ENCODE assay signal across 1 cellular context in the genomic region with DNA sequence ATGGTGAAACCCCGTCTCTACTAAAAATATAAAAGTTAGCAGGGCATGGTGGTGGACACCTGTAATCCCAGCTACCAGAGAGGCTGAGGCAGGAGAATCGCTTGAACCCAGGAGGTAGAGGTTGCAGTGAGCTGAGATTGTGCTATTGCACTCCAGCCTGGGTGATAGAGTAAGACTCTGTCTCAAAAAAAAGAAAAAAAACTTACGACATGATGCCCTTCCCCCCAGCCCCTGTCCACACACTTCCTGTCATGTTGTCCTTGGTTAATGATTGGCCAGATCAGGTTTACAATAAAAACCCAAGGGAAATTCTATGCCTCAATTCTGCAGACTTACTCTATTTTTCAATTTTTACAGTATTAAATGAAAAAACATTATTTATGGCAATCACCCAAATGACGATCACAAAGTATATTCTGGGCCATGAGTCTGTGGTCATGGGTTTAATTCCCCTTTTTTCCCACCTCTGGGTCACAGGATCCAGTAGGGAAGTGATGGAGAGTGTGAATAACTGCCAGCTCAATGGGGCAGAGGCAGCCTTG.
TF ChIP-seq lines count a peak whose summit lies in the region.

No MANE protein-coding gene starts in this region.

TF ChIP-seq in HepG2, 621 proteins besides CTCF, POLR2A, EP300 and RAD21 (continued from another document and continues in another):
- TF ChIP-seq, protein P1, sequence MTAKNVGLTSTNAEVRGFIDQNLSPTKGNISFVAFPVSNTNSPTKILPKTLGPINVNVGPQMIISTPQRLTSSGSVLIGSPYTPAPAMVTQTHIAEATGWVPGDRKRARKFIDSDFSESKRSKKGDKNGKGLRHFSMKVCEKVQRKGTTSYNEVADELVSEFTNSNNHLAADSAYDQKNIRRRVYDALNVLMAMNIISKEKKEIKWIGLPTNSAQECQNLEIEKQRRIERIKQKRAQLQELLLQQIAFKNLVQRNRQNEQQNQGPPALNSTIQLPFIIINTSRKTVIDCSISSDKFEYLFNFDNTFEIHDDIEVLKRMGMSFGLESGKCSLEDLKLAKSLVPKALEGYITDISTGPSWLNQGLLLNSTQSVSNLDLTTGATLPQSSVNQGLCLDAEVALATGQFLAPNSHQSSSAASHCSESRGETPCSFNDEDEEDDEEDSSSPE (CRISPR knock-in tag; IDR thresholded peaks at IDR 0.05) = no peak
- TF ChIP-seq, protein P2, sequence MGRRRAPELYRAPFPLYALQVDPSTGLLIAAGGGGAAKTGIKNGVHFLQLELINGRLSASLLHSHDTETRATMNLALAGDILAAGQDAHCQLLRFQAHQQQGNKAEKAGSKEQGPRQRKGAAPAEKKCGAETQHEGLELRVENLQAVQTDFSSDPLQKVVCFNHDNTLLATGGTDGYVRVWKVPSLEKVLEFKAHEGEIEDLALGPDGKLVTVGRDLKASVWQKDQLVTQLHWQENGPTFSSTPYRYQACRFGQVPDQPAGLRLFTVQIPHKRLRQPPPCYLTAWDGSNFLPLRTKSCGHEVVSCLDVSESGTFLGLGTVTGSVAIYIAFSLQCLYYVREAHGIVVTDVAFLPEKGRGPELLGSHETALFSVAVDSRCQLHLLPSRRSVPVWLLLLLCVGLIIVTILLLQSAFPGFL (CRISPR knock-in tag; IDR thresholded peaks at IDR 0.05) = no peak
- TF ChIP-seq, protein P3, sequence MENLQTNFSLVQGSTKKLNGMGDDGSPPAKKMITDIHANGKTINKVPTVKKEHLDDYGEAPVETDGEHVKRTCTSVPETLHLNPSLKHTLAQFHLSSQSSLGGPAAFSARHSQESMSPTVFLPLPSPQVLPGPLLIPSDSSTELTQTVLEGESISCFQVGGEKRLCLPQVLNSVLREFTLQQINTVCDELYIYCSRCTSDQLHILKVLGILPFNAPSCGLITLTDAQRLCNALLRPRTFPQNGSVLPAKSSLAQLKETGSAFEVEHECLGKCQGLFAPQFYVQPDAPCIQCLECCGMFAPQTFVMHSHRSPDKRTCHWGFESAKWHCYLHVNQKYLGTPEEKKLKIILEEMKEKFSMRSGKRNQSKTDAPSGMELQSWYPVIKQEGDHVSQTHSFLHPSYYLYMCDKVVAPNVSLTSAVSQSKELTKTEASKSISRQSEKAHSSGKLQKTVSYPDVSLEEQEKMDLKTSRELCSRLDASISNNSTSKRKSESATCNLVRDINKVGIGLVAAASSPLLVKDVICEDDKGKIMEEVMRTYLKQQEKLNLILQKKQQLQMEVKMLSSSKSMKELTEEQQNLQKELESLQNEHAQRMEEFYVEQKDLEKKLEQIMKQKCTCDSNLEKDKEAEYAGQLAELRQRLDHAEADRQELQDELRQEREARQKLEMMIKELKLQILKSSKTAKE (CRISPR knock-in tag; IDR thresholded peaks at IDR 0.05; ENCODE audit: borderline replicate concordance) = no peak
- TF ChIP-seq ZNF234 (CRISPR knock-in tag; conservative IDR thresholded peaks at IDR 0.05) = no peak
- no peak for TF ChIP-seq ZNF180 (CRISPR knock-in tag; IDR thresholded peaks at IDR 0.05; ENCODE audit: borderline replicate concordance, low read depth)
- no peak for TF ChIP-seq PITX1 (CRISPR knock-in tag; IDR thresholded peaks at IDR 0.05)
- no peak for TF ChIP-seq RBM22 (optimal IDR thresholded peaks at IDR 0.05; ENCODE audit: low read length)
- no peak for TF ChIP-seq RCOR2 (CRISPR knock-in tag; IDR thresholded peaks at IDR 0.05)
- TF ChIP-seq PHB2 (IDR thresholded peaks at IDR 0.05; ENCODE audit: partially characterized antibody) = no peak
- TF ChIP-seq, protein P4, sequence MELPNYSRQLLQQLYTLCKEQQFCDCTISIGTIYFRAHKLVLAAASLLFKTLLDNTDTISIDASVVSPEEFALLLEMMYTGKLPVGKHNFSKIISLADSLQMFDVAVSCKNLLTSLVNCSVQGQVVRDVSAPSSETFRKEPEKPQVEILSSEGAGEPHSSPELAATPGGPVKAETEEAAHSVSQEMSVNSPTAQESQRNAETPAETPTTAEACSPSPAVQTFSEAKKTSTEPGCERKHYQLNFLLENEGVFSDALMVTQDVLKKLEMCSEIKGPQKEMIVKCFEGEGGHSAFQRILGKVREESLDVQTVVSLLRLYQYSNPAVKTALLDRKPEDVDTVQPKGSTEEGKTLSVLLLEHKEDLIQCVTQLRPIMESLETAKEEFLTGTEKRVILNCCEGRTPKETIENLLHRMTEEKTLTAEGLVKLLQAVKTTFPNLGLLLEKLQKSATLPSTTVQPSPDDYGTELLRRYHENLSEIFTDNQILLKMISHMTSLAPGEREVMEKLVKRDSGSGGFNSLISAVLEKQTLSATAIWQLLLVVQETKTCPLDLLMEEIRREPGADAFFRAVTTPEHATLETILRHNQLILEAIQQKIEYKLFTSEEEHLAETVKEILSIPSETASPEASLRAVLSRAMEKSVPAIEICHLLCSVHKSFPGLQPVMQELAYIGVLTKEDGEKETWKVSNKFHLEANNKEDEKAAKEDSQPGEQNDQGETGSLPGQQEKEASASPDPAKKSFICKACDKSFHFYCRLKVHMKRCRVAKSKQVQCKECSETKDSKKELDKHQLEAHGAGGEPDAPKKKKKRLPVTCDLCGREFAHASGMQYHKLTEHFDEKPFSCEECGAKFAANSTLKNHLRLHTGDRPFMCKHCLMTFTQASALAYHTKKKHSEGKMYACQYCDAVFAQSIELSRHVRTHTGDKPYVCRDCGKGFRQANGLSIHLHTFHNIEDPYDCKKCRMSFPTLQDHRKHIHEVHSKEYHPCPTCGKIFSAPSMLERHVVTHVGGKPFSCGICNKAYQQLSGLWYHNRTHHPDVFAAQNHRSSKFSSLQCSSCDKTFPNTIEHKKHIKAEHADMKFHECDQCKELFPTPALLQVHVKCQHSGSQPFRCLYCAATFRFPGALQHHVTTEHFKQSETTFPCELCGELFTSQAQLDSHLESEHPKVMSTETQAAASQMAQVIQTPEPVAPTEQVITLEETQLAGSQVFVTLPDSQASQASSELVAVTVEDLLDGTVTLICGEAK (IDR thresholded peaks at IDR 0.05) = no peak
- TF ChIP-seq, protein P4 (CRISPR knock-in tag; IDR thresholded peaks at IDR 0.05) = peak; percentile 36; the same call in 1 of the 2 replicates
- no peak for TF ChIP-seq MATR3 (CRISPR knock-in tag; IDR thresholded peaks at IDR 0.05)
- no peak for TF ChIP-seq NR2F1 (CRISPR knock-in tag; IDR thresholded peaks at IDR 0.05)
- no peak for TF ChIP-seq TMF1 (CRISPR knock-in tag; IDR thresholded peaks at IDR 0.05; ENCODE audit: low read depth)
- no peak for TF ChIP-seq TAF15 (IDR thresholded peaks at IDR 0.05; ENCODE audit: low read depth, low read length, poor library complexity, severe bottlenecking)
- no peak for TF ChIP-seq POGZ (CRISPR knock-in tag; IDR thresholded peaks at IDR 0.05)
- peak; percentile 94; the same call in 1 of the 2 replicates for TF ChIP-seq CHD4 (IDR thresholded peaks at IDR 0.05; ENCODE audit: borderline replicate concordance, low read length)
- TF ChIP-seq PHF20 (CRISPR knock-in tag; IDR thresholded peaks at IDR 0.05) = no peak
- TF ChIP-seq GFI1 (CRISPR knock-in tag; IDR thresholded peaks at IDR 0.05; ENCODE audit: borderline replicate concordance) = peak; percentile 63; the same call in 1 of the 2 replicates
- TF ChIP-seq, protein P5, sequence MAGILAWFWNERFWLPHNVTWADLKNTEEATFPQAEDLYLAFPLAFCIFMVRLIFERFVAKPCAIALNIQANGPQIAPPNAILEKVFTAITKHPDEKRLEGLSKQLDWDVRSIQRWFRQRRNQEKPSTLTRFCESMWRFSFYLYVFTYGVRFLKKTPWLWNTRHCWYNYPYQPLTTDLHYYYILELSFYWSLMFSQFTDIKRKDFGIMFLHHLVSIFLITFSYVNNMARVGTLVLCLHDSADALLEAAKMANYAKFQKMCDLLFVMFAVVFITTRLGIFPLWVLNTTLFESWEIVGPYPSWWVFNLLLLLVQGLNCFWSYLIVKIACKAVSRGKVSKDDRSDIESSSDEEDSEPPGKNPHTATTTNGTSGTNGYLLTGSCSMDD (CRISPR knock-in tag; IDR thresholded peaks at IDR 0.05) = no peak
- TF ChIP-seq, protein P6, sequence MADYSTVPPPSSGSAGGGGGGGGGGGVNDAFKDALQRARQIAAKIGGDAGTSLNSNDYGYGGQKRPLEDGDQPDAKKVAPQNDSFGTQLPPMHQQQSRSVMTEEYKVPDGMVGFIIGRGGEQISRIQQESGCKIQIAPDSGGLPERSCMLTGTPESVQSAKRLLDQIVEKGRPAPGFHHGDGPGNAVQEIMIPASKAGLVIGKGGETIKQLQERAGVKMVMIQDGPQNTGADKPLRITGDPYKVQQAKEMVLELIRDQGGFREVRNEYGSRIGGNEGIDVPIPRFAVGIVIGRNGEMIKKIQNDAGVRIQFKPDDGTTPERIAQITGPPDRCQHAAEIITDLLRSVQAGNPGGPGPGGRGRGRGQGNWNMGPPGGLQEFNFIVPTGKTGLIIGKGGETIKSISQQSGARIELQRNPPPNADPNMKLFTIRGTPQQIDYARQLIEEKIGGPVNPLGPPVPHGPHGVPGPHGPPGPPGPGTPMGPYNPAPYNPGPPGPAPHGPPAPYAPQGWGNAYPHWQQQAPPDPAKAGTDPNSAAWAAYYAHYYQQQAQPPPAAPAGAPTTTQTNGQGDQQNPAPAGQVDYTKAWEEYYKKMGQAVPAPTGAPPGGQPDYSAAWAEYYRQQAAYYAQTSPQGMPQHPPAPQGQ (CRISPR knock-in tag; IDR thresholded peaks at IDR 0.05; ENCODE audit: borderline replicate concordance) = no peak
- TF ChIP-seq ATF1 (CRISPR knock-in tag; IDR thresholded peaks at IDR 0.05) = no peak; the same call in 1 of the 2 replicates
- TF ChIP-seq PPARG (CRISPR knock-in tag; conservative IDR thresholded peaks at IDR 0.05) = no peak
- TF ChIP-seq EZH2 (conservative IDR thresholded peaks at IDR 0.05; ENCODE audit: low read depth, low read length) = no peak
- no peak for TF ChIP-seq DMAP1 (CRISPR knock-in tag; IDR thresholded peaks at IDR 0.05)
- no peak for TF ChIP-seq ZNF629 (CRISPR knock-in tag; conservative IDR thresholded peaks at IDR 0.05)
- TF ChIP-seq NFKB2 (CRISPR knock-in tag; IDR thresholded peaks at IDR 0.05; ENCODE audit: borderline replicate concordance) = no peak
- TF ChIP-seq, protein P7, sequence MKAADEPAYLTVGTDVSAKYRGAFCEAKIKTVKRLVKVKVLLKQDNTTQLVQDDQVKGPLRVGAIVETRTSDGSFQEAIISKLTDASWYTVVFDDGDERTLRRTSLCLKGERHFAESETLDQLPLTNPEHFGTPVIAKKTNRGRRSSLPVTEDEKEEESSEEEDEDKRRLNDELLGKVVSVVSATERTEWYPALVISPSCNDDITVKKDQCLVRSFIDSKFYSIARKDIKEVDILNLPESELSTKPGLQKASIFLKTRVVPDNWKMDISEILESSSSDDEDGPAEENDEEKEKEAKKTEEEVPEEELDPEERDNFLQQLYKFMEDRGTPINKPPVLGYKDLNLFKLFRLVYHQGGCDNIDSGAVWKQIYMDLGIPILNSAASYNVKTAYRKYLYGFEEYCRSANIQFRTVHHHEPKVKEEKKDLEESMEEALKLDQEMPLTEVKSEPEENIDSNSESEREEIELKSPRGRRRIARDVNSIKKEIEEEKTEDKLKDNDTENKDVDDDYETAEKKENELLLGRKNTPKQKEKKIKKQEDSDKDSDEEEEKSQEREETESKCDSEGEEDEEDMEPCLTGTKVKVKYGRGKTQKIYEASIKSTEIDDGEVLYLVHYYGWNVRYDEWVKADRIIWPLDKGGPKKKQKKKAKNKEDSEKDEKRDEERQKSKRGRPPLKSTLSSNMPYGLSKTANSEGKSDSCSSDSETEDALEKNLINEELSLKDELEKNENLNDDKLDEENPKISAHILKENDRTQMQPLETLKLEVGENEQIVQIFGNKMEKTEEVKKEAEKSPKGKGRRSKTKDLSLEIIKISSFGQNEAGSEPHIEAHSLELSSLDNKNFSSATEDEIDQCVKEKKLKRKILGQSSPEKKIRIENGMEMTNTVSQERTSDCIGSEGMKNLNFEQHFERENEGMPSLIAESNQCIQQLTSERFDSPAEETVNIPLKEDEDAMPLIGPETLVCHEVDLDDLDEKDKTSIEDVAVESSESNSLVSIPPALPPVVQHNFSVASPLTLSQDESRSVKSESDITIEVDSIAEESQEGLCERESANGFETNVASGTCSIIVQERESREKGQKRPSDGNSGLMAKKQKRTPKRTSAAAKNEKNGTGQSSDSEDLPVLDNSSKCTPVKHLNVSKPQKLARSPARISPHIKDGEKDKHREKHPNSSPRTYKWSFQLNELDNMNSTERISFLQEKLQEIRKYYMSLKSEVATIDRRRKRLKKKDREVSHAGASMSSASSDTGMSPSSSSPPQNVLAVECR (CRISPR knock-in tag; IDR thresholded peaks at IDR 0.05; ENCODE audit: borderline replicate concordance) = no peak
- no peak for TF ChIP-seq FOXM1 (CRISPR knock-in tag; IDR thresholded peaks at IDR 0.05)
- TF ChIP-seq POLR2G (IDR thresholded peaks at IDR 0.05; ENCODE audit: low read depth, low read length) = no peak
- TF ChIP-seq ZNF678 (CRISPR knock-in tag; IDR thresholded peaks at IDR 0.05) = no peak
- TF ChIP-seq, protein P8, sequence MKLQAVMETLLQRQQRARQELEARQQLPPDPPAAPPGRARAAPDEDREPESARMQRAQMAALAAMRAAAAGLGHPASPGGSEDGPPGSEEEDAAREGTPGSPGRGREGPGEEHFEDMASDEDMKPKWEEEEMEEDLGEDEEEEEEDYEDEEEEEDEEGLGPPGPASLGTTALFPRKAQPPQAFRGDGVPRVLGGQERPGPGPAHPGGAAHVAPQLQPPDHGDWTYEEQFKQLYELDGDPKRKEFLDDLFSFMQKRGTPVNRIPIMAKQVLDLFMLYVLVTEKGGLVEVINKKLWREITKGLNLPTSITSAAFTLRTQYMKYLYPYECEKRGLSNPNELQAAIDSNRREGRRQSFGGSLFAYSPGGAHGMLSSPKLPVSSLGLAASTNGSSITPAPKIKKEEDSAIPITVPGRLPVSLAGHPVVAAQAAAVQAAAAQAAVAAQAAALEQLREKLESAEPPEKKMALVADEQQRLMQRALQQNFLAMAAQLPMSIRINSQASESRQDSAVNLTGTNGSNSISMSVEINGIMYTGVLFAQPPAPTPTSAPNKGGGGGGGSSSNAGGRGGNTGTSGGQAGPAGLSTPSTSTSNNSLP (IDR thresholded peaks at IDR 0.05; ENCODE audit: low read depth, low read length) = peak; percentile 47
